Comparison of ENCODE assay signal across 28 cellular contexts in genomic region chr16:49690778-49691177, GRCh38.
"Had no signal": no experiment of that assay in that cellular context is flagged by ENCODE, and none has a peak within 500 bp of the region (broad histone marks: within the 10 kb centered on the region; RNA-seq: fewer than 3 reads in every experiment).

No MANE protein-coding gene starts in this region.

- H3K9me3 ChIP-seq: esophagus muscularis mucosa, gastrocnemius medialis had no signal

- H3K4me1 ChIP-seq: esophagus muscularis mucosa, foreskin keratinocyte, gastrocnemius medialis had no signal

- DNase-seq: activated B cell treated with CpG ODN at 0.5 μM for 24 hours; activated CD4-positive, alpha-beta T cell treated with anti-CD3 and anti-CD28 coated beads for 48 hours; activated CD4-positive, alpha-beta T cell treated with anti-CD3 and anti-CD28 coated beads, Interleukin-2, amount 50 U/mL, for 1 hour; activated CD4-positive, alpha-beta T cell treated with anti-CD3 and anti-CD28 coated beads, Interleukin-2, amount 50 U/mL, for 48 hours; activated CD8-positive, alpha-beta memory T cell treated with anti-CD3 and anti-CD28 coated beads for 24 hours; activated CD8-positive, alpha-beta T cell treated with anti-CD3 and anti-CD28 coated beads for 36 hours; activated effector memory CD4-positive, alpha-beta T cell treated with Interleukin-2 at 50 U/mL for 16 hours; activated gamma-delta T cell treated with Interleukin-2 at 50 U/mL for 16 hours; activated naive CD4-positive, alpha-beta T cell treated with anti-CD3 and anti-CD28 coated beads, Interleukin-2, amount 50 U/mL, for 16 hours; activated naive CD4-positive, alpha-beta T cell treated with Interleukin-2 at 50 U/mL for 16 hours; activated T-cell treated with anti-CD3 and anti-CD28 coated beads, Interleukin-2, amount 50 U/mL, for 4 hours; amniotic stem cell; anterior cingulate cortex; brain microvascular endothelial cell; dorsolateral prefrontal cortex; effector memory CD4-positive, alpha-beta T cell; erythroblast; foreskin keratinocyte; gastrocnemius medialis; T-helper 2 cell had no signal

- H3K4me3 Mint-ChIP-seq: activated B cell treated with CpG ODN at 0.5 μM for 24 hours; activated CD8-positive, alpha-beta T cell treated with anti-CD3 and anti-CD28 coated beads for 36 hours; activated naive CD8-positive, alpha-beta T cell; activated T-cell treated with anti-CD3 and anti-CD28 coated beads, Interleukin-2, amount 50 U/mL, for 4 hours; activated T-helper 17 cell treated with anti-CD3 and anti-CD28 coated beads, Interleukin-2, amount 50 U/mL, for 72 hours; central memory CD8-positive, alpha-beta T cell; dendritic cell treated with granulocyte-macrophage colony-stimulating factor and Interleukin-4, amounts not matched to agents 40 ng/mL and 50 ng/mL, for 4 days had no signal

- H3K36me3 ChIP-seq: brain microvascular endothelial cell, gastrocnemius medialis had no signal

- H3K27ac ChIP-seq: brain microvascular endothelial cell, coronary artery, dorsolateral prefrontal cortex, esophagus muscularis mucosa, foreskin keratinocyte, gastrocnemius medialis, VCaP had no signal

- ATAC-seq: activated CD4-positive, CD25-positive, alpha-beta regulatory T cell treated with anti-CD3 and anti-CD28 coated beads, Interleukin-2, amount 50 U/mL, for 24 hours; activated CD8-positive, alpha-beta T cell treated with anti-CD3 and anti-CD28 coated beads for 36 hours; activated T-cell treated with anti-CD3 and anti-CD28 coated beads, Interleukin-2, amount 50 U/mL, for 4 hours; activated T-helper 17 cell treated with anti-CD3 and anti-CD28 coated beads, Interleukin-2, amount 50 U/mL, for 72 hours; foreskin keratinocyte; gastrocnemius medialis had no signal

- H3K4me3 ChIP-seq: coronary artery, dorsolateral prefrontal cortex, esophagus muscularis mucosa, gastrocnemius medialis had no signal

- H3K9me3 Mint-ChIP-seq: activated B cell treated with CpG ODN at 0.5 μM for 24 hours; activated CD8-positive, alpha-beta T cell treated with anti-CD3 and anti-CD28 coated beads for 36 hours; activated T-cell treated with anti-CD3 and anti-CD28 coated beads, Interleukin-2, amount 50 U/mL, for 4 hours; activated T-helper 17 cell treated with anti-CD3 and anti-CD28 coated beads, Interleukin-2, amount 50 U/mL, for 72 hours; central memory CD8-positive, alpha-beta T cell; dendritic cell treated with granulocyte-macrophage colony-stimulating factor and Interleukin-4, amounts not matched to agents 40 ng/mL and 50 ng/mL, for 4 days had no signal

- H3K27me3 ChIP-seq: brain microvascular endothelial cell, esophagus muscularis mucosa, foreskin keratinocyte, gastrocnemius medialis had no signal

- H3K36me3 Mint-ChIP-seq: activated naive CD8-positive, alpha-beta T cell had no signal

- H3K27ac Mint-ChIP-seq: activated B cell treated with CpG ODN at 0.5 μM for 24 hours; activated CD8-positive, alpha-beta T cell treated with anti-CD3 and anti-CD28 coated beads for 36 hours; activated naive CD8-positive, alpha-beta T cell; activated T-helper 17 cell treated with anti-CD3 and anti-CD28 coated beads, Interleukin-2, amount 50 U/mL, for 72 hours; dendritic cell treated with granulocyte-macrophage colony-stimulating factor and Interleukin-4, amounts not matched to agents 40 ng/mL and 50 ng/mL, for 4 days had no signal

- H3K4me1 Mint-ChIP-seq: activated B cell treated with CpG ODN at 0.5 μM for 24 hours; activated T-helper 17 cell treated with anti-CD3 and anti-CD28 coated beads, Interleukin-2, amount 50 U/mL, for 72 hours; central memory CD8-positive, alpha-beta T cell had no signal
